ENCODE assay signal across 8 cellular contexts in genomic region chr12:50763637-50764115, GRCh38. TPM values are rescaled to one million over a fixed set of nuclear protein-coding genes. Genes with fewer than 3 reads are reported as not detected.
DNase-seq lines count a peak whose midpoint lies in the region; ATAC-seq, FAIRE-seq and TF ChIP-seq lines count a peak whose summit lies in the region.

ATF1 (plus strand) TSS chr12:50764101; CDS start chr12:50780146, 16,045 bp downstream.

- peak within 1 kb of the TSS; percentile 96 for H3K27ac ChIP-seq in angular gyrus (ENCODE audit: low read depth, low read length)
- H3K27ac ChIP-seq in right atrium auricular region = peak within 1 kb of the TSS; percentile 97 to 98

- H3K4me3 ChIP-seq in right atrium auricular region = peak within 1 kb of the TSS; percentile 92 to 97

- FAIRE-seq in urothelium cell line (lab: Jason Lieb, UNC) = peak; percentile 35

- H3K4me3 Mint-ChIP-seq in T-helper 1 cell treated with Interleukin-12 subunit alpha and Interleukin-12 subunit beta and Interleukin-4 antibody, amounts not matched to agents 30 μg/mL and 1 μg/mL, for 36 hours = peak within 1 kb of the TSS; percentile 96

- H3K4me1 ChIP-seq in right atrium auricular region = peaks cover 0 to 24% of the 10 kb centered on the region in 2 donors

- peak; percentile 76 for ATAC-seq in HG02763 (IDR thresholded peaks at IDR 0.05; ENCODE audit: unreplicated experiment)

- no peak for TF ChIP-seq CTCF in GM13976 (IDR thresholded peaks at IDR 0.05; ENCODE audit: borderline replicate concordance, control extremely low read depth, extremely low read depth, insufficient read depth, missing control alignments)
- TF ChIP-seq CTCF in right atrium auricular region (IDR thresholded peaks at IDR 0.05) = no peak

- H3K4me1 Mint-ChIP-seq in T-helper 1 cell treated with Interleukin-12 subunit alpha and Interleukin-12 subunit beta and Interleukin-4 antibody, amounts not matched to agents 30 μg/mL and 1 μg/mL, for 36 hours (ENCODE audit: low read depth) = peaks cover 29% of the 10 kb centered on the region

- DNase-seq in GM13976 (ENCODE audit: low spot score) = peak; percentile 94
- DNase-seq in NCI-H1436 treated with DMSO at 0.1 percent for 48 hours (lab: John Stamatoyannopoulos, UW) = peak; percentile 71
- peak; percentile 93 for DNase-seq in right atrium auricular region (ENCODE audit: low spot score)
- DNase-seq in pulmonary artery endothelial cell (ENCODE audit: low read depth, low spot score) = peak; percentile 71
- DNase-seq in urothelium cell line (ENCODE audit: low spot score) = peak; percentile 94

- no peaks in the 10 kb centered on the region for H3K36me3 ChIP-seq in right atrium auricular region

- no peaks in the 10 kb centered on the region for H3K9me3 ChIP-seq in right atrium auricular region

- no peaks in the 10 kb centered on the region for H3K27me3 ChIP-seq in right atrium auricular region

- no peaks in the 10 kb centered on the region for H3K9me3 Mint-ChIP-seq in T-helper 1 cell treated with Interleukin-12 subunit alpha and Interleukin-12 subunit beta and Interleukin-4 antibody, amounts not matched to agents 30 μg/mL and 1 μg/mL, for 36 hours

- peak within 1 kb of the TSS; percentile 98 for H3K27ac Mint-ChIP-seq in T-helper 1 cell treated with Interleukin-12 subunit alpha and Interleukin-12 subunit beta and Interleukin-4 antibody, amounts not matched to agents 30 μg/mL and 1 μg/mL, for 36 hours

- peaks cover 10% of the 10 kb centered on the region for H3K36me3 Mint-ChIP-seq in T-helper 1 cell treated with Interleukin-12 subunit alpha and Interleukin-12 subunit beta and Interleukin-4 antibody, amounts not matched to agents 30 μg/mL and 1 μg/mL, for 36 hours (ENCODE audit: low read depth)

- no peaks in the 10 kb centered on the region for H3K27me3 Mint-ChIP-seq in T-helper 1 cell treated with Interleukin-12 subunit alpha and Interleukin-12 subunit beta and Interleukin-4 antibody, amounts not matched to agents 30 μg/mL and 1 μg/mL, for 36 hours (ENCODE audit: low read depth)

- in situ Hi-C loops in GM13976 (cut with MboI; ENCODE audit: low sequenced_read_pairs, unreplicated experiment) = no loop called here

RNA-seq across cellular contexts. Expression of gene ATF1, which starts in this region (rescaled TPM):
- total RNA-seq in right atrium auricular region (10 to 100 TPM; 10.0 to 17.5 TPM), pulmonary artery endothelial cell (20.2 and 25.3 TPM in 2 replicates)

Comparison
In these comparisons a context has a peak if more than half of its experiments do, and no peak if none do; other contexts are left out.
1. Peak in every context shown above with its lines: DNase-seq, ATAC-seq, H3K4me3 ChIP-seq and H3K27ac ChIP-seq.